In the genomic region with DNA sequence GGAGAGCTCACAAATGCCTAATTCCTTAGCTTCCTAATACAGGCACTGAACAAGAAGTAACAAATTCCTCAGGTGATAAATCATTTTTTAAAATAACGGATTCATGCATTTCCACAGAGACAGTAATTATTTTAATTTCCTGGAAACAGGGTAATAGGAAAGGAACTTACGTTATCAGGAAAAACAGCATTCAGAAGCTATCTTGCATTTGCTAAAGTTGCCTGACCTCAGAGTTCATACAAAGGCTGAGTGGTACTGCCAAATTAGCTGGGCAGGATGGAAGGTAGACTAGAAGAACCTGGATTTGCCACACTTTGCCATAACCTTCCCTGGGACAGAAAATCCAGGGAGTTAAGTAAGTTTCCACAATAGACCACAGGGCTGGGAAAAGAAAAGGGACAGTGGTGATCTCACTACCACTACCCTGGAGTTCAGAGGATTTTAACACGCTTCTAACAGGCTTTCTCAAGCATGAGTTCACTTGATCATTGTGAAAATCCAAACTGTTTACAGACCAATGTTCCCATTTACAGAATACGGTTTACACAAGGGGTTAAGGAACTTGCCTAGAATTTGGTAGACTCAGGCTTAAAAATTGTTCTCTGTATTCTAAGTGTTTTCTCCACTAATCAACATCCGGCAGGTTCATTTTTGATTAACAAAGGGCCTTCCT, we compare ENCODE assay signal across 1 cellular context.
TF ChIP-seq lines count a peak whose summit lies in the region.

No MANE protein-coding gene starts in this region.

TF ChIP-seq in liver, 16 proteins besides CTCF, POLR2A, EP300 and RAD21 (continued from another document):
- TF ChIP-seq, protein P1, sequence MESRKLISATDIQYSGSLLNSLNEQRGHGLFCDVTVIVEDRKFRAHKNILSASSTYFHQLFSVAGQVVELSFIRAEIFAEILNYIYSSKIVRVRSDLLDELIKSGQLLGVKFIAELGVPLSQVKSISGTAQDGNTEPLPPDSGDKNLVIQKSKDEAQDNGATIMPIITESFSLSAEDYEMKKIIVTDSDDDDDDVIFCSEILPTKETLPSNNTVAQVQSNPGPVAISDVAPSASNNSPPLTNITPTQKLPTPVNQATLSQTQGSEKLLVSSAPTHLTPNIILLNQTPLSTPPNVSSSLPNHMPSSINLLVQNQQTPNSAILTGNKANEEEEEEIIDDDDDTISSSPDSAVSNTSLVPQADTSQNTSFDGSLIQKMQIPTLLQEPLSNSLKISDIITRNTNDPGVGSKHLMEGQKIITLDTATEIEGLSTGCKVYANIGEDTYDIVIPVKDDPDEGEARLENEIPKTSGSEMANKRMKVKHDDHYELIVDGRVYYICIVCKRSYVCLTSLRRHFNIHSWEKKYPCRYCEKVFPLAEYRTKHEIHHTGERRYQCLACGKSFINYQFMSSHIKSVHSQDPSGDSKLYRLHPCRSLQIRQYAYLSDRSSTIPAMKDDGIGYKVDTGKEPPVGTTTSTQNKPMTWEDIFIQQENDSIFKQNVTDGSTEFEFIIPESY (IDR thresholded peaks at IDR 0.05): no peak
- TF ChIP-seq NR2F2 (IDR thresholded peaks at IDR 0.05) (peak; percentile 90), RXRA (IDR thresholded peaks at IDR 0.05) (peak; percentile 80 to 87), GABPA (IDR thresholded peaks at IDR 0.05 in 1 of 2, conservative IDR thresholded peaks at IDR 0.05 in 1 of 2) (peak in 1 of 2 donors; percentile 17), HNF4A (conservative IDR thresholded peaks at IDR 0.05) (peak; percentile 61 to 70), SP1 (IDR thresholded peaks at IDR 0.05) (peak; percentile 77)
